In the genomic region with DNA sequence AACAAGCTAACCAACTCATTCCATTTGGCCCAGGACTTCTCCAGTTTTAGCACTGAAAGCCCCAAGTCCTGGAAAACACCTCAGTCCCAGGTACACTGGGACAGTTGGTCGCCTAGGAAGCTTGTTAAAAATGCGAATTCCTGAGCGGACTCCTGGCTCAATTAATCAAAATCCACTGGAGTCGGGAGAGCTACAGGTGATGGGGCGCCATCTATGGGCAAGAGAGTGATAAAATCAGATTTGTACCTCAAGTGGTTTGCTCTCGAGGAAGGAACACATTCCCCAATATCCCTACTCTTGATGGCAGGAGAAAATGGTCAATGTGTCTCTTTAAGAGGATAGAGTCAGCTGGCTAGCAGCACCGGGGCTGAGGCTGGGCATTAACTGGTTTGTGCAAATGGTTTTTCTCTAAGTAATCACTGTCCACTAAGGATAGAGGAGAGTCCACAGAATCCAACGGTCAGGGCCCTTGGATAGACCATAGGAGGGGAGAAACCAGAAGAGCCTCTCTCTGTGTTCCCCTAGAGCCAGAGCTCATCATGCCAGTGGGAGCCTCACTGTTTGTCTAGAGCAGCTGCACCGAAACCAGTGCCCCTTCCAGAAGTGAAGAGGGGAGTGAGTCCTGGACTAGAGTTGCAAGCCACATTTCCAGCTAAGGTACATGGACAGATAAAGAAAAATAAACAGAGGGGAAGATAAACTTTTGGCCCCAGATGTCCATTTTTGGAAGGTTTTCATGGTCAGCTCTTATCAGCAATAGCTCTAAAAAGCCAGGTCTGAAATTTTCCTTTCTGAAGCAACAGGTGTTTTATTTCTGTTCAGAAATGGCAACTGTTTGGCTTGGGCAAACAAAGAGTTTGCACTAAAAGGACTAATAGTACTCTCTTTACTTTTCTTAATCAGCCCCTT, we compare ENCODE assay signal across 8 cellular contexts.
DNase-seq lines count a peak whose midpoint lies in the region; ATAC-seq and TF ChIP-seq lines count a peak whose summit lies in the region.

No MANE protein-coding gene starts in this region.

- peak overlapping the region in 1 of 4 donors; percentile 18 for H3K4me3 ChIP-seq in adrenal gland
- H3K4me3 ChIP-seq in right cardiac atrium (ENCODE audit: low read length) = no peak overlapping the region

- TF ChIP-seq POLR2A in adrenal gland (IDR thresholded peaks at IDR 0.05) = no peak

- intact Hi-C loops in adrenal gland (cut with DNase I) = loop anchor here (5.0 kb wide), 1 partner anchor 217 kb away; no protein-coding TSS in a partner anchor
- intact Hi-C loops in right cardiac atrium (cut with DNase I) = loop anchor here (2.0 to 10.0 kb wide), 4 partner anchors 140 to 237 kb away; a partner anchor contains a TSS

- no peaks in the 10 kb centered on the region for H3K9me3 ChIP-seq in adrenal gland (replicated peaks in 1 of 3)
- H3K9me3 ChIP-seq in right cardiac atrium (ENCODE audit: control insufficient read depth, low read length) = no peaks in the 10 kb centered on the region

- H3K27ac ChIP-seq in adrenal gland (no peak overlapping the region), right cardiac atrium (ENCODE audit: low read length) (no peak overlapping the region)

- no peaks in the 10 kb centered on the region for H3K36me3 ChIP-seq in adrenal gland (replicated peaks in 1 of 2)

- peak; percentile 64 to 80 (median 78) for TF ChIP-seq CTCF in adrenal gland (IDR thresholded peaks at IDR 0.05)

- DNase-seq in DMS79 treated with DMSO at 0.1 percent for 48 hours (lab: John Stamatoyannopoulos, UW) = peak; percentile 41
- peak; percentile 61 for DNase-seq in LHCN-M2 (ENCODE audit: low read depth)
- peak; percentile 28 for DNase-seq in SHP77 treated with DMSO at 0.1 percent for 48 hours (lab: John Stamatoyannopoulos, UW)
- peak; percentile 43 to 81 (median 66) for DNase-seq in adrenal gland
- DNase-seq in right cardiac atrium = peak; percentile 37 to 70 (median 63)
- DNase-seq in renal cortical epithelial cell (ENCODE audit: low read depth) = peak; percentile 61
- no peak for DNase-seq in OCI-M2 (lab: John Stamatoyannopoulos, UW; ENCODE audit: unreplicated experiment)

- peaks cover 0 to 6% of the 10 kb centered on the region in 2 donors for H3K4me1 ChIP-seq in adrenal gland (replicated peaks in 1 of 2)
- H3K4me1 ChIP-seq in right cardiac atrium (ENCODE audit: control insufficient read depth, insufficient read depth, low read length) = no peaks in the 10 kb centered on the region

- H3K27me3 ChIP-seq in adrenal gland (no peaks in the 10 kb centered on the region), right cardiac atrium (ENCODE audit: control insufficient read depth, insufficient read depth) (no peaks in the 10 kb centered on the region)

- peak; percentile 20 to 27 for ATAC-seq in right cardiac atrium
- no peak for ATAC-seq in GM19023 (IDR thresholded peaks at IDR 0.05; ENCODE audit: unreplicated experiment)

- WGBS in adrenal gland, 4 donors = 15 to 29% (median 17%) methylated on average over 5 to 9 of the region's 9 CpGs
- WGBS in right cardiac atrium = 12% methylated on average over 9 of the region's 9 CpGs
